17 cellular contexts compared by ENCODE assay signal in genomic region chr13:101915333-101915732, GRCh38.
DNase-seq lines count a peak whose midpoint lies in the region; TF ChIP-seq lines count a peak whose summit lies in the region.
"Had no signal": no experiment of that assay in that cellular context is flagged by ENCODE, and none has a peak within 500 bp of the region (broad histone marks: within the 10 kb centered on the region; RNA-seq: fewer than 3 reads in every experiment).

No MANE protein-coding gene starts in this region.

- H3K4me3 Mint-ChIP-seq in endothelial cell (ENCODE audit: unreplicated experiment), result peak overlapping the region; percentile 37
- H3K4me3 Mint-ChIP-seq: activated CD4-positive, alpha-beta memory T cell treated with anti-CD3 and anti-CD28 coated beads for 36 hours had no signal

- no peak overlapping the region for H3K27ac Mint-ChIP-seq in endothelial cell (ENCODE audit: unreplicated experiment)
- H3K27ac Mint-ChIP-seq: activated CD4-positive, alpha-beta memory T cell treated with anti-CD3 and anti-CD28 coated beads for 36 hours; activated T-helper 2 cell treated with anti-CD3 and anti-CD28 coated beads, Interferon-gamma antibody, Interleukin-2, Interleukin-4, amounts not matched to agents 10 μg/mL and 5 μg/mL and 100 μg/mL, durations not matched to agents 14 hours and 24 hours and 36 hours had no signal

- H3K9me3 Mint-ChIP-seq in endothelial cell (ENCODE audit: unreplicated experiment), result no peaks in the 10 kb centered on the region
- H3K9me3 Mint-ChIP-seq: activated CD4-positive, alpha-beta memory T cell treated with anti-CD3 and anti-CD28 coated beads for 36 hours; activated T-helper 2 cell treated with anti-CD3 and anti-CD28 coated beads, Interferon-gamma antibody, Interleukin-2, Interleukin-4, amounts not matched to agents 10 μg/mL and 5 μg/mL and 100 μg/mL, durations not matched to agents 14 hours and 24 hours and 36 hours had no signal

- H3K4me1 ChIP-seq in HUES48 (ENCODE audit: control insufficient read depth, insufficient read depth, low read length) (peaks cover 24% of the 10 kb centered on the region), BE2C (no peaks in the 10 kb centered on the region)

- H3K27ac ChIP-seq in HUES48 (ENCODE audit: low read depth, low read length), result no peak overlapping the region
- H3K27ac ChIP-seq: epithelial cell of prostate, skin epidermis had no signal

- no peaks in the 10 kb centered on the region for H3K36me3 Mint-ChIP-seq in endothelial cell (ENCODE audit: low read depth, unreplicated experiment)
- H3K36me3 Mint-ChIP-seq: activated CD4-positive, alpha-beta memory T cell treated with anti-CD3 and anti-CD28 coated beads for 36 hours had no signal

- H3K9me3 ChIP-seq in HUES48 (ENCODE audit: control insufficient read depth, insufficient read depth, low read length) (no peaks in the 10 kb centered on the region), BE2C (no peaks in the 10 kb centered on the region)

- TF ChIP-seq CTCF in endothelial cell (IDR thresholded peaks at IDR 0.05; ENCODE audit: unreplicated experiment) (no peak), BE2C (IDR thresholded peaks at IDR 0.05; ENCODE audit: low read depth, low read length) (no peak)

- DNase-seq in Ammon's horn (ENCODE audit: low spot score), result peak; percentile 21
- peak; percentile 29 for DNase-seq in NCI-H2196 (lab: John Stamatoyannopoulos, UW; ENCODE audit: unreplicated experiment)
- DNase-seq in endothelial cell (ENCODE audit: low spot score), result no peak
- DNase-seq in MV-4-11 (lab: John Stamatoyannopoulos, UW), result no peak
- no peak for DNase-seq in stimulated activated CD4-positive, alpha-beta T cell treated with anti-CD3 and anti-CD28 coated beads, Interleukin-4, amount 100 ng/mL, for 4 hours
- DNase-seq in activated CD8-positive, alpha-beta memory T cell treated with anti-CD3 and anti-CD28 coated beads for 24 hours, result no peak
- no peak for DNase-seq in BE2C
- DNase-seq: activated CD4-positive, alpha-beta memory T cell treated with anti-CD3 and anti-CD28 coated beads for 36 hours; amniotic stem cell; GOT3; islet precursor cell; NCI-H526 treated with DMSO at 0.1 percent for 48 hours; T1000 had no signal

- H3K36me3 ChIP-seq in HUES48 (ENCODE audit: control insufficient read depth, insufficient read depth, low read length) (no peaks in the 10 kb centered on the region), BE2C (no peaks in the 10 kb centered on the region)

- no peak overlapping the region for H3K9ac ChIP-seq in HUES48 (ENCODE audit: low read depth, low read length)

- peaks cover 6% of the 10 kb centered on the region for H3K4me1 Mint-ChIP-seq in endothelial cell (ENCODE audit: unreplicated experiment)

- H3K27me3 Mint-ChIP-seq in endothelial cell (ENCODE audit: unreplicated experiment), result peaks cover 20% of the 10 kb centered on the region

- peak overlapping the region; percentile 60 for H3K4me3 ChIP-seq in HUES48 (ENCODE audit: low read depth, low read length)
- no peak overlapping the region for H3K4me3 ChIP-seq in BE2C (ENCODE audit: low read depth, low read length)
- H3K4me3 ChIP-seq: skin epidermis had no signal

- H3K27me3 ChIP-seq in HUES48 (ENCODE audit: control insufficient read depth, insufficient read depth, low read length) (peaks cover 63% of the 10 kb centered on the region), BE2C (peaks cover 17% of the 10 kb centered on the region)

Comparison
In these comparisons a context has a peak if more than half of its experiments do, and no peak if none do; other contexts are left out.
1. DNase-seq: peak in Ammon's horn (single experiment) and NCI-H2196 (single experiment); none in endothelial cell (single experiment), MV-4-11 (single experiment), stimulated activated CD4-positive, alpha-beta T cell treated with anti-CD3 and anti-CD28 coated beads, Interleukin-4, amount 100 ng/mL, for 4 hours (0 of 2), activated CD8-positive, alpha-beta memory T cell treated with anti-CD3 and anti-CD28 coated beads for 24 hours (single experiment) and BE2C (single experiment).